24 cellular contexts compared by ENCODE assay signal in genomic region chr15:76982356-76982755, GRCh38. TPM values are rescaled to one million over a fixed set of nuclear protein-coding genes. Genes with fewer than 3 reads are reported as not detected.
A peak's percentile ranks its signal among the peaks of the same experiment; 100 is the strongest.
DNase-seq lines count a peak whose midpoint lies in the region; ATAC-seq and TF ChIP-seq lines count a peak whose summit lies in the region.
"Had no signal": no experiment of that assay in that cellular context is flagged by ENCODE, and none has a peak within 500 bp of the region (broad histone marks: within the 10 kb centered on the region; RNA-seq: fewer than 3 reads in every experiment).

No MANE protein-coding gene starts in this region.

- no peaks in the 10 kb centered on the region for H3K36me3 Mint-ChIP-seq in activated CD4-positive, alpha-beta T cell treated with anti-CD3 and anti-CD28 coated beads for 36 hours (ENCODE audit: low read depth)
- peaks cover 0 to 2% of the 10 kb centered on the region in 2 donors for H3K36me3 Mint-ChIP-seq in CD14-positive monocyte
- no peaks in the 10 kb centered on the region for H3K36me3 Mint-ChIP-seq in dendritic cell treated with granulocyte-macrophage colony-stimulating factor and Interleukin-4, amounts not matched to agents 40 ng/mL and 50 ng/mL, for 4 days (ENCODE audit: low read depth)
- peaks cover 5% of the 10 kb centered on the region for H3K36me3 Mint-ChIP-seq in stimulated activated effector memory CD8-positive, alpha-beta T cell treated with anti-CD3 and anti-CD28 coated beads, Interleukin-12 subunit alpha, Interleukin-12 subunit beta, amount 100 ng/mL, for 72 hours
- H3K36me3 Mint-ChIP-seq: CD4-positive, CD25-positive, alpha-beta regulatory T cell had no signal

- no peak overlapping the region for H3K4me3 Mint-ChIP-seq in activated CD4-positive, alpha-beta T cell treated with anti-CD3 and anti-CD28 coated beads for 36 hours
- H3K4me3 Mint-ChIP-seq in CD14-positive monocyte, result peak overlapping the region in 1 of 2 donors; percentile 13
- H3K4me3 Mint-ChIP-seq in dendritic cell treated with granulocyte-macrophage colony-stimulating factor and Interleukin-4, amounts not matched to agents 40 ng/mL and 50 ng/mL, for 4 days, result peak overlapping the region; percentile 26
- no peak overlapping the region for H3K4me3 Mint-ChIP-seq in stimulated activated effector memory CD8-positive, alpha-beta T cell treated with anti-CD3 and anti-CD28 coated beads, Interleukin-12 subunit alpha, Interleukin-12 subunit beta, amount 100 ng/mL, for 72 hours
- H3K4me3 Mint-ChIP-seq: CD4-positive, CD25-positive, alpha-beta regulatory T cell had no signal

- CTCF ChIA-PET in activated CD4-positive, alpha-beta T cell treated with anti-CD3 and anti-CD28 coated beads for 36 hours (lab: Charles Lee), result interaction anchor here (0.7 to 2.2 kb wide), 6 partner anchors 9 to 448 kb away, joined by 3 to 7 read pairs (median 4); no protein-coding TSS in a partner anchor

- no peak for TF ChIP-seq CTCF in CD14-positive monocyte (IDR thresholded peaks at IDR 0.05)

- ATAC-seq in activated CD4-positive, alpha-beta T cell treated with anti-CD3 and anti-CD28 coated beads for 36 hours, result no peak
- no peak for ATAC-seq in stimulated activated effector memory CD8-positive, alpha-beta T cell treated with anti-CD3 and anti-CD28 coated beads, Interleukin-12 subunit alpha, Interleukin-12 subunit beta, amount 100 ng/mL, for 72 hours
- no peak for ATAC-seq in GM18520 (IDR thresholded peaks at IDR 0.05; ENCODE audit: unreplicated experiment)
- ATAC-seq: PC-3 had no signal

- intact Hi-C loops in activated CD4-positive, alpha-beta T cell treated with anti-CD3 and anti-CD28 coated beads for 36 hours (cut with DNase I, micrococcal nuclease), result no loop called here
- intact Hi-C loops in CD14-positive monocyte (cut with micrococcal nuclease), result loop anchor here in 1 of 2 donors (10.0 kb wide), 1 partner anchor 82 kb away; no protein-coding TSS in a partner anchor
- intact Hi-C loops in dendritic cell treated with granulocyte-macrophage colony-stimulating factor and Interleukin-4, amounts not matched to agents 40 ng/mL and 50 ng/mL, for 4 days (cut with micrococcal nuclease), result no loop called here
- intact Hi-C loops in posterior vena cava (cut with DNase I), result no loop called here

- POLR2A ChIA-PET in activated CD4-positive, alpha-beta T cell treated with anti-CD3 and anti-CD28 coated beads for 36 hours (lab: Charles Lee), result no interaction called here

- no peaks in the 10 kb centered on the region for H3K27me3 Mint-ChIP-seq in activated CD4-positive, alpha-beta T cell treated with anti-CD3 and anti-CD28 coated beads for 36 hours
- no peaks in the 10 kb centered on the region for H3K27me3 Mint-ChIP-seq in CD14-positive monocyte (ENCODE audit: low read depth in 3 of 3)
- H3K27me3 Mint-ChIP-seq in dendritic cell treated with granulocyte-macrophage colony-stimulating factor and Interleukin-4, amounts not matched to agents 40 ng/mL and 50 ng/mL, for 4 days, result no peaks in the 10 kb centered on the region
- H3K27me3 Mint-ChIP-seq: CD4-positive, CD25-positive, alpha-beta regulatory T cell had no signal

- H3K27ac Mint-ChIP-seq in activated CD4-positive, alpha-beta T cell treated with anti-CD3 and anti-CD28 coated beads for 36 hours, result peak overlapping the region; percentile 45
- peak overlapping the region; percentile 89 to 97 (median 94) for H3K27ac Mint-ChIP-seq in CD14-positive monocyte
- H3K27ac Mint-ChIP-seq in dendritic cell treated with granulocyte-macrophage colony-stimulating factor and Interleukin-4, amounts not matched to agents 40 ng/mL and 50 ng/mL, for 4 days, result peak overlapping the region; percentile 91
- H3K27ac Mint-ChIP-seq in stimulated activated effector memory CD8-positive, alpha-beta T cell treated with anti-CD3 and anti-CD28 coated beads, Interleukin-12 subunit alpha, Interleukin-12 subunit beta, amount 100 ng/mL, for 72 hours, result peak overlapping the region; percentile 34
- H3K27ac Mint-ChIP-seq: CD4-positive, CD25-positive, alpha-beta regulatory T cell had no signal

- H3K4me1 Mint-ChIP-seq in activated CD4-positive, alpha-beta T cell treated with anti-CD3 and anti-CD28 coated beads for 36 hours, result peaks cover 16% of the 10 kb centered on the region
- peaks cover 53% of the 10 kb centered on the region for H3K4me1 Mint-ChIP-seq in CD14-positive monocyte
- H3K4me1 Mint-ChIP-seq in dendritic cell treated with granulocyte-macrophage colony-stimulating factor and Interleukin-4, amounts not matched to agents 40 ng/mL and 50 ng/mL, for 4 days (ENCODE audit: low read depth), result peaks cover 61% of the 10 kb centered on the region
- H3K4me1 Mint-ChIP-seq in stimulated activated effector memory CD8-positive, alpha-beta T cell treated with anti-CD3 and anti-CD28 coated beads, Interleukin-12 subunit alpha, Interleukin-12 subunit beta, amount 100 ng/mL, for 72 hours, result peaks cover 30% of the 10 kb centered on the region

- no peak for DNase-seq in activated CD4-positive, alpha-beta T cell treated with anti-CD3 and anti-CD28 coated beads for 36 hours
- no peak for DNase-seq in activated CD4-positive, alpha-beta T cell treated with anti-CD3 and anti-CD28 coated beads, Interleukin-2, amount 50 U/mL, for 48 hours
- DNase-seq in CD14-positive monocyte (ENCODE audit: low spot score), result no peak
- no peak for DNase-seq in stimulated activated effector memory CD8-positive, alpha-beta T cell treated with anti-CD3 and anti-CD28 coated beads, Interleukin-12 subunit alpha, Interleukin-12 subunit beta, amount 100 ng/mL, for 72 hours (ENCODE audit: low spot score in 2 of 2)
- no peak for DNase-seq in posterior vena cava (ENCODE audit: low spot score)
- no peak for DNase-seq in activated CD4-positive, CD25-positive, alpha-beta regulatory T cell treated with anti-CD3 and anti-CD28 coated beads, Interleukin-2, amount 50 U/mL, for 72 hours
- DNase-seq: 8988T; ACHN; BE2C; CD4-positive, CD25-positive, alpha-beta regulatory T cell; DMS153; DND-41; H7; KBM-7; NCI-H1105 treated with DMSO at 0.1 percent for 48 hours; NCI-H146; NCI-H1930; NCI-H2107; NCI-H524; NCI-H748 treated with DMSO at 0.1 percent for 48 hours; PC-3 had no signal

- H3K9me3 Mint-ChIP-seq in activated CD4-positive, alpha-beta T cell treated with anti-CD3 and anti-CD28 coated beads for 36 hours (ENCODE audit: low read depth), result peaks cover 2% of the 10 kb centered on the region
- H3K9me3 Mint-ChIP-seq in CD14-positive monocyte, result peaks cover 0 to 1% (median 0%) of the 10 kb centered on the region in 7 donors
- no peaks in the 10 kb centered on the region for H3K9me3 Mint-ChIP-seq in dendritic cell treated with granulocyte-macrophage colony-stimulating factor and Interleukin-4, amounts not matched to agents 40 ng/mL and 50 ng/mL, for 4 days
- H3K9me3 Mint-ChIP-seq in stimulated activated effector memory CD8-positive, alpha-beta T cell treated with anti-CD3 and anti-CD28 coated beads, Interleukin-12 subunit alpha, Interleukin-12 subunit beta, amount 100 ng/mL, for 72 hours, result no peaks in the 10 kb centered on the region

RNA-seq across cellular contexts. Expression of gene PSTPIP1, which starts 12.6 kb away (rescaled TPM):
- 100 to 1,000 TPM; 100 to 125 TPM for total RNA-seq in activated CD4-positive, alpha-beta T cell treated with anti-CD3 and anti-CD28 coated beads for 36 hours
- 10 to 100 TPM; 85.9 to 86.8 TPM for polyA plus RNA-seq in CD14-positive monocyte
- total RNA-seq in posterior vena cava, result 10 to 100 TPM; 12.9 to 18.1 TPM
- total RNA-seq: LHCN-M2, PC-3 had no signal

RNA-seq across cellular contexts. Expression of gene RCN2, which starts 50.8 kb away (rescaled TPM):
- 10 to 100 TPM; 16.6 to 18.9 TPM for total RNA-seq in activated CD4-positive, alpha-beta T cell treated with anti-CD3 and anti-CD28 coated beads for 36 hours
- polyA plus RNA-seq in CD14-positive monocyte, result 10 to 100 TPM; 13.2 to 16.4 TPM
- 10 to 100 TPM; 37.4 to 40.7 TPM for total RNA-seq in posterior vena cava

Comparison
In these comparisons a context has a peak if more than half of its experiments do, and no peak if none do; other contexts are left out.
1. H3K27ac Mint-ChIP-seq: peak in every context shown above with its lines; median percentile 94 in CD14-positive monocyte; 91 in dendritic cell treated with granulocyte-macrophage colony-stimulating factor and Interleukin-4, amounts not matched to agents 40 ng/mL and 50 ng/mL, for 4 days; 45 in activated CD4-positive, alpha-beta T cell treated with anti-CD3 and anti-CD28 coated beads for 36 hours; 34 in stimulated activated effector memory CD8-positive, alpha-beta T cell treated with anti-CD3 and anti-CD28 coated beads, Interleukin-12 subunit alpha, Interleukin-12 subunit beta, amount 100 ng/mL, for 72 hours.
2. RNA of gene PSTPIP1, which starts 12.6 kb away (total RNA-seq): 100 to 125 TPM in activated CD4-positive, alpha-beta T cell treated with anti-CD3 and anti-CD28 coated beads for 36 hours; 12.9 to 18.1 TPM in posterior vena cava; every median in the first group is over 4 times any median in the second.